In the genomic region with DNA sequence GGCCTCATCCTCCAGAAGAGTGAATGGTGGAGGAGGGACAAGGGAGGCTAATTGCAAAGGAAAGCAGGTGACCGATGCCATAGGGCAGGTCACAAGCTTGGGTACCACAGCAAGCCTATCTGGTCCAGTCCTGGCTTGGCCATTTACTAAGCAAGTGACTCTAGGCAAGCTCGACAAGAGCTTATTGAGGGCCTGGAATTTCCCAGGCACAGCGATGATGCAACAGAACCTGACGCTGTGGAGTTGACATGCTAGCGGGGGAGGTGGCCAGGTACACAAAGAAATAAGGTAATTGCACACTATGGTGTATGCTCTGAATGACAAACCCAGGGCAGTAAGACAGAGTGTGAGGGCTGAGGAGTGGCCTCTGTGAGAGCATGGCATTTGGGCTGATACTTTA, we compare ENCODE assay signal across 1 cellular context.
TF ChIP-seq lines count a peak whose summit lies in the region.

No MANE protein-coding gene starts in this region.

TF ChIP-seq in HepG2, 621 proteins besides CTCF, POLR2A, EP300 and RAD21 (continued from another document and continues in another):
- TF ChIP-seq ZEB1 (IDR thresholded peaks at IDR 0.05; ENCODE audit: insufficient replicate concordance, low read depth) (peak; percentile 56), ATF6 (CRISPR knock-in tag; conservative IDR thresholded peaks at IDR 0.05) (no peak), NBN (conservative IDR thresholded peaks at IDR 0.05) (no peak), ZNF652 (CRISPR knock-in tag; IDR thresholded peaks at IDR 0.05; ENCODE audit: borderline replicate concordance, low read depth) (no peak), CEBPG (CRISPR knock-in tag; IDR thresholded peaks at IDR 0.05) (peak; percentile 98), ZSCAN12 (CRISPR knock-in tag; IDR thresholded peaks at IDR 0.05) (no peak), KDM3A (CRISPR knock-in tag; IDR thresholded peaks at IDR 0.05; ENCODE audit: low read depth) (no peak), PHF21A (CRISPR knock-in tag; IDR thresholded peaks at IDR 0.05) (no peak), KMT2A (CRISPR knock-in tag; IDR thresholded peaks at IDR 0.05) (no peak), GATAD2A (CRISPR knock-in tag; IDR thresholded peaks at IDR 0.05) (peak; percentile 67), ZFP41 (CRISPR knock-in tag; IDR thresholded peaks at IDR 0.05; ENCODE audit: borderline replicate concordance) (no peak), GPBP1L1 (CRISPR knock-in tag; IDR thresholded peaks at IDR 0.05) (no peak), DPF2 (CRISPR knock-in tag; IDR thresholded peaks at IDR 0.05; ENCODE audit: borderline replicate concordance, low read depth) (no peak), ZNF138 (CRISPR knock-in tag; IDR thresholded peaks at IDR 0.05; ENCODE audit: low read depth) (no peak), ZSCAN20 (CRISPR knock-in tag; IDR thresholded peaks at IDR 0.05; ENCODE audit: borderline replicate concordance) (no peak), EED (CRISPR knock-in tag; IDR thresholded peaks at IDR 0.05) (no peak), NR2F6 (IDR thresholded peaks at IDR 0.05) (no peak), NR2F6 (CRISPR knock-in tag; IDR thresholded peaks at IDR 0.05) (no peak), ZNF253 (CRISPR knock-in tag; IDR thresholded peaks at IDR 0.05; ENCODE audit: borderline replicate concordance) (no peak), ZSCAN21 (CRISPR knock-in tag; IDR thresholded peaks at IDR 0.05; ENCODE audit: borderline replicate concordance) (no peak), SRSF9 (IDR thresholded peaks at IDR 0.05; ENCODE audit: borderline replicate concordance, insufficient read depth, low read depth, low read length, poor library complexity, severe bottlenecking) (no peak), ATAD3A (CRISPR knock-in tag; IDR thresholded peaks at IDR 0.05) (no peak), ZNF256 (CRISPR knock-in tag; conservative IDR thresholded peaks at IDR 0.05) (no peak), HDAC2 (CRISPR knock-in tag; IDR thresholded peaks at IDR 0.05) (no peak), SMYD3 (CRISPR knock-in tag; IDR thresholded peaks at IDR 0.05) (no peak), PREB (CRISPR knock-in tag; IDR thresholded peaks at IDR 0.05) (no peak), SRSF4 (IDR thresholded peaks at IDR 0.05; ENCODE audit: low read depth, low read length, poor library complexity, severe bottlenecking) (no peak), ZNF12 (CRISPR knock-in tag; IDR thresholded peaks at IDR 0.05) (peak; percentile 83; the same call in 1 of the 2 replicates), SRF (IDR thresholded peaks at IDR 0.05; ENCODE audit: low read depth, low read length) (no peak), USF2 (IDR thresholded peaks at IDR 0.05; ENCODE audit: low read depth, low read length) (no peak), USF2 (CRISPR knock-in tag; IDR thresholded peaks at IDR 0.05; ENCODE audit: borderline replicate concordance) (no peak), ZNF790 (CRISPR knock-in tag; IDR thresholded peaks at IDR 0.05; ENCODE audit: borderline replicate concordance) (no peak), ZIK1 (CRISPR knock-in tag; IDR thresholded peaks at IDR 0.05; ENCODE audit: borderline replicate concordance, low read depth) (no peak), ZBTB38 (CRISPR knock-in tag; IDR thresholded peaks at IDR 0.05) (no peak), GATA4 (IDR thresholded peaks at IDR 0.05; ENCODE audit: borderline replicate concordance, low read depth) (no peak), ZBTB40 (IDR thresholded peaks at IDR 0.05) (no peak), ZBTB40 (CRISPR knock-in tag; IDR thresholded peaks at IDR 0.05) (no peak)
- TF ChIP-seq, protein P1, sequence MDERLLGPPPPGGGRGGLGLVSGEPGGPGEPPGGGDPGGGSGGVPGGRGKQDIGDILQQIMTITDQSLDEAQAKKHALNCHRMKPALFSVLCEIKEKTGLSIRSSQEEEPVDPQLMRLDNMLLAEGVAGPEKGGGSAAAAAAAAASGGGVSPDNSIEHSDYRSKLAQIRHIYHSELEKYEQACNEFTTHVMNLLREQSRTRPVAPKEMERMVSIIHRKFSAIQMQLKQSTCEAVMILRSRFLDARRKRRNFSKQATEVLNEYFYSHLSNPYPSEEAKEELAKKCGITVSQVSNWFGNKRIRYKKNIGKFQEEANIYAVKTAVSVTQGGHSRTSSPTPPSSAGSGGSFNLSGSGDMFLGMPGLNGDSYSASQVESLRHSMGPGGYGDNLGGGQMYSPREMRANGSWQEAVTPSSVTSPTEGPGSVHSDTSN (CRISPR knock-in tag; IDR thresholded peaks at IDR 0.05): no peak
- TF ChIP-seq, protein P2, sequence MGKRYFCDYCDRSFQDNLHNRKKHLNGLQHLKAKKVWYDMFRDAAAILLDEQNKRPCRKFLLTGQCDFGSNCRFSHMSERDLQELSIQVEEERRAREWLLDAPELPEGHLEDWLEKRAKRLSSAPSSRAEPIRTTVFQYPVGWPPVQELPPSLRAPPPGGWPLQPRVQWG (CRISPR knock-in tag; IDR thresholded peaks at IDR 0.05; ENCODE audit: borderline replicate concordance, low read depth): no peak
- TF ChIP-seq, protein P3, sequence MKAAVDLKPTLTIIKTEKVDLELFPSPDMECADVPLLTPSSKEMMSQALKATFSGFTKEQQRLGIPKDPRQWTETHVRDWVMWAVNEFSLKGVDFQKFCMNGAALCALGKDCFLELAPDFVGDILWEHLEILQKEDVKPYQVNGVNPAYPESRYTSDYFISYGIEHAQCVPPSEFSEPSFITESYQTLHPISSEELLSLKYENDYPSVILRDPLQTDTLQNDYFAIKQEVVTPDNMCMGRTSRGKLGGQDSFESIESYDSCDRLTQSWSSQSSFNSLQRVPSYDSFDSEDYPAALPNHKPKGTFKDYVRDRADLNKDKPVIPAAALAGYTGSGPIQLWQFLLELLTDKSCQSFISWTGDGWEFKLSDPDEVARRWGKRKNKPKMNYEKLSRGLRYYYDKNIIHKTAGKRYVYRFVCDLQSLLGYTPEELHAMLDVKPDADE (CRISPR knock-in tag; IDR thresholded peaks at IDR 0.05): no peak
- TF ChIP-seq, protein P4, sequence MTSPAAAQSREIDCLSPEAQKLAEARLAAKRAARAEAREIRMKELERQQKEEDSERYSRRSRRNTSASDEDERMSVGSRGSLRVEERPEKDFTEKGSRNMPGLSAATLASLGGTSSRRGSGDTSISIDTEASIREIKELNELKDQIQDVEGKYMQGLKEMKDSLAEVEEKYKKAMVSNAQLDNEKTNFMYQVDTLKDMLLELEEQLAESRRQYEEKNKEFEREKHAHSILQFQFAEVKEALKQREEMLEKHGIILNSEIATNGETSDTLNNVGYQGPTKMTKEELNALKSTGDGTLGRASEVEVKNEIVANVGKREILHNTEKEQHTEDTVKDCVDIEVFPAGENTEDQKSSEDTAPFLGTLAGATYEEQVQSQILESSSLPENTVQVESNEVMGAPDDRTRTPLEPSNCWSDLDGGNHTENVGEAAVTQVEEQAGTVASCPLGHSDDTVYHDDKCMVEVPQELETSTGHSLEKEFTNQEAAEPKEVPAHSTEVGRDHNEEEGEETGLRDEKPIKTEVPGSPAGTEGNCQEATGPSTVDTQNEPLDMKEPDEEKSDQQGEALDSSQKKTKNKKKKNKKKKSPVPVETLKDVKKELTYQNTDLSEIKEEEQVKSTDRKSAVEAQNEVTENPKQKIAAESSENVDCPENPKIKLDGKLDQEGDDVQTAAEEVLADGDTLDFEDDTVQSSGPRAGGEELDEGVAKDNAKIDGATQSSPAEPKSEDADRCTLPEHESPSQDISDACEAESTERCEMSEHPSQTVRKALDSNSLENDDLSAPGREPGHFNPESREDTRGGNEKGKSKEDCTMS (CRISPR knock-in tag; conservative IDR thresholded peaks at IDR 0.05): no peak
